ENCODE assay signal across 1 cellular context in the genomic region with DNA sequence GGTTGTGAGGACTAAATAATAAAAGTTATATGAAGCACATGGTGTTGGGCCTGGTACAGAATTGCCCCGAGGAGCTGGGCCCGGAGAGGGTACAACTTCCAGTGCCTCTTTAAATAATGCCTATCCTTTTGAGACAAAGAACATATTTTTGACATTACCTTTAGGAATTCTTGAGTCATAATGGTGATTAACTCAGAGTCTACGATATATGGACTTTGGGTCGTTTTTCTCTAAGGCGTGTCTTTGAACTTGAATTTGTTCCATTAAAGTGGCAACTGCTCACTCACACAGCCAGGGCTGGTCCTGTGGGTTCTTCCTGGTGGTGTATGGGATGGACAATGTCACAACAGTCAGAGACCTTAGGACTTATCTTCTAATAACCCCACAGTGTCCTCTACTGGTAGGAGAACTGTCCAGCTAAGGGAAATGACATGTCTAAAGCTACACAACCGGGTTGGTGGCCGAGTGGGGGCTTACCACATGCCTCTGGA.
TF ChIP-seq lines count a peak whose summit lies in the region.

No MANE protein-coding gene starts in this region.

TF ChIP-seq in HepG2, 621 proteins besides CTCF, POLR2A, EP300 and RAD21 (continued from another document and continues in another):
- TF ChIP-seq ZNF224 (CRISPR knock-in tag; IDR thresholded peaks at IDR 0.05): no peak
- no peak for TF ChIP-seq ZNF614 (CRISPR knock-in tag; IDR thresholded peaks at IDR 0.05; ENCODE audit: borderline replicate concordance)
- TF ChIP-seq ZNF256 (CRISPR knock-in tag; conservative IDR thresholded peaks at IDR 0.05): no peak
- no peak for TF ChIP-seq HMG20B (CRISPR knock-in tag; conservative IDR thresholded peaks at IDR 0.05)
- no peak for TF ChIP-seq NR2F6 (IDR thresholded peaks at IDR 0.05)
- TF ChIP-seq NR2F6 (CRISPR knock-in tag; IDR thresholded peaks at IDR 0.05): no peak
- TF ChIP-seq PAWR (CRISPR knock-in tag; IDR thresholded peaks at IDR 0.05; ENCODE audit: borderline replicate concordance): no peak
- no peak for TF ChIP-seq ZSCAN30 (CRISPR knock-in tag; IDR thresholded peaks at IDR 0.05)
- TF ChIP-seq, protein P1, sequence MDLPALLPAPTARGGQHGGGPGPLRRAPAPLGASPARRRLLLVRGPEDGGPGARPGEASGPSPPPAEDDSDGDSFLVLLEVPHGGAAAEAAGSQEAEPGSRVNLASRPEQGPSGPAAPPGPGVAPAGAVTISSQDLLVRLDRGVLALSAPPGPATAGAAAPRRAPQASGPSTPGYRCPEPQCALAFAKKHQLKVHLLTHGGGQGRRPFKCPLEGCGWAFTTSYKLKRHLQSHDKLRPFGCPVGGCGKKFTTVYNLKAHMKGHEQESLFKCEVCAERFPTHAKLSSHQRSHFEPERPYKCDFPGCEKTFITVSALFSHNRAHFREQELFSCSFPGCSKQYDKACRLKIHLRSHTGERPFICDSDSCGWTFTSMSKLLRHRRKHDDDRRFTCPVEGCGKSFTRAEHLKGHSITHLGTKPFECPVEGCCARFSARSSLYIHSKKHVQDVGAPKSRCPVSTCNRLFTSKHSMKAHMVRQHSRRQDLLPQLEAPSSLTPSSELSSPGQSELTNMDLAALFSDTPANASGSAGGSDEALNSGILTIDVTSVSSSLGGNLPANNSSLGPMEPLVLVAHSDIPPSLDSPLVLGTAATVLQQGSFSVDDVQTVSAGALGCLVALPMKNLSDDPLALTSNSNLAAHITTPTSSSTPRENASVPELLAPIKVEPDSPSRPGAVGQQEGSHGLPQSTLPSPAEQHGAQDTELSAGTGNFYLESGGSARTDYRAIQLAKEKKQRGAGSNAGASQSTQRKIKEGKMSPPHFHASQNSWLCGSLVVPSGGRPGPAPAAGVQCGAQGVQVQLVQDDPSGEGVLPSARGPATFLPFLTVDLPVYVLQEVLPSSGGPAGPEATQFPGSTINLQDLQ (CRISPR knock-in tag; IDR thresholded peaks at IDR 0.05): no peak
- TF ChIP-seq ZNF850 (CRISPR knock-in tag; conservative IDR thresholded peaks at IDR 0.05): no peak
- TF ChIP-seq CBX5 (CRISPR knock-in tag; IDR thresholded peaks at IDR 0.05; ENCODE audit: borderline replicate concordance): 0 out of 2 replicates have a peak, but pooled peaks have one; percentile 25
- no peak for TF ChIP-seq GTF2F1 (IDR thresholded peaks at IDR 0.05; ENCODE audit: low read length)
- TF ChIP-seq RCOR2 (CRISPR knock-in tag; IDR thresholded peaks at IDR 0.05): no peak
- TF ChIP-seq TGIF2 (CRISPR knock-in tag; IDR thresholded peaks at IDR 0.05): no peak
- no peak for TF ChIP-seq MAFK (conservative IDR thresholded peaks at IDR 0.05 in 1 of 2, IDR thresholded peaks at IDR 0.05 in 1 of 2; ENCODE audit: low read length in 2 of 2)
- peak; percentile 53 for TF ChIP-seq STAG1 (CRISPR knock-in tag; IDR thresholded peaks at IDR 0.05)
- peak; percentile 34; the same call in 1 of the 2 replicates for TF ChIP-seq CEBPB (IDR thresholded peaks at IDR 0.05; ENCODE audit: borderline replicate concordance, low read depth, low read length)
- no peak for TF ChIP-seq ZNF567 (CRISPR knock-in tag; IDR thresholded peaks at IDR 0.05; ENCODE audit: borderline replicate concordance)
- TF ChIP-seq NFRKB (IDR thresholded peaks at IDR 0.05): no peak
- no peak for TF ChIP-seq RFX3 (CRISPR knock-in tag; IDR thresholded peaks at IDR 0.05)
- no peak for TF ChIP-seq ZNF773 (CRISPR knock-in tag; IDR thresholded peaks at IDR 0.05; ENCODE audit: borderline replicate concordance)
- TF ChIP-seq ZNF451 (CRISPR knock-in tag; IDR thresholded peaks at IDR 0.05): no peak
- no peak for TF ChIP-seq CREB1 (IDR thresholded peaks at IDR 0.05)
- TF ChIP-seq CREB1 (CRISPR knock-in tag; IDR thresholded peaks at IDR 0.05): no peak
- TF ChIP-seq ZNF616 (CRISPR knock-in tag; IDR thresholded peaks at IDR 0.05; ENCODE audit: low read depth): no peak
- 0 out of 2 replicates have a peak, but pooled peaks have one; percentile 32 for TF ChIP-seq ZNF644 (CRISPR knock-in tag; IDR thresholded peaks at IDR 0.05; ENCODE audit: low read depth)
- TF ChIP-seq PRPF4 (IDR thresholded peaks at IDR 0.05; ENCODE audit: low read depth, low read length, poor library complexity, severe bottlenecking): no peak
- TF ChIP-seq KLF9 (CRISPR knock-in tag; IDR thresholded peaks at IDR 0.05; ENCODE audit: low read depth): no peak
- no peak for TF ChIP-seq HOXA7 (CRISPR knock-in tag; IDR thresholded peaks at IDR 0.05)
- TF ChIP-seq EEA1 (CRISPR knock-in tag; IDR thresholded peaks at IDR 0.05; ENCODE audit: borderline replicate concordance): no peak
- TF ChIP-seq, protein P2, sequence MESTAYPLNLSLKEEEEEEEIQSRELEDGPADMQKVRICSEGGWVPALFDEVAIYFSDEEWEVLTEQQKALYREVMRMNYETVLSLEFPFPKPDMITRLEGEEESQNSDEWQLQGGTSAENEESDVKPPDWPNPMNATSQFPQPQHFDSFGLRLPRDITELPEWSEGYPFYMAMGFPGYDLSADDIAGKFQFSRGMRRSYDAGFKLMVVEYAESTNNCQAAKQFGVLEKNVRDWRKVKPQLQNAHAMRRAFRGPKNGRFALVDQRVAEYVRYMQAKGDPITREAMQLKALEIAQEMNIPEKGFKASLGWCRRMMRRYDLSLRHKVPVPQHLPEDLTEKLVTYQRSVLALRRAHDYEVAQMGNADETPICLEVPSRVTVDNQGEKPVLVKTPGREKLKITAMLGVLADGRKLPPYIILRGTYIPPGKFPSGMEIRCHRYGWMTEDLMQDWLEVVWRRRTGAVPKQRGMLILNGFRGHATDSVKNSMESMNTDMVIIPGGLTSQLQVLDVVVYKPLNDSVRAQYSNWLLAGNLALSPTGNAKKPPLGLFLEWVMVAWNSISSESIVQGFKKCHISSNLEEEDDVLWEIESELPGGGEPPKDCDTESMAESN (CRISPR knock-in tag; conservative IDR thresholded peaks at IDR 0.05): no peak
- TF ChIP-seq, protein P3, sequence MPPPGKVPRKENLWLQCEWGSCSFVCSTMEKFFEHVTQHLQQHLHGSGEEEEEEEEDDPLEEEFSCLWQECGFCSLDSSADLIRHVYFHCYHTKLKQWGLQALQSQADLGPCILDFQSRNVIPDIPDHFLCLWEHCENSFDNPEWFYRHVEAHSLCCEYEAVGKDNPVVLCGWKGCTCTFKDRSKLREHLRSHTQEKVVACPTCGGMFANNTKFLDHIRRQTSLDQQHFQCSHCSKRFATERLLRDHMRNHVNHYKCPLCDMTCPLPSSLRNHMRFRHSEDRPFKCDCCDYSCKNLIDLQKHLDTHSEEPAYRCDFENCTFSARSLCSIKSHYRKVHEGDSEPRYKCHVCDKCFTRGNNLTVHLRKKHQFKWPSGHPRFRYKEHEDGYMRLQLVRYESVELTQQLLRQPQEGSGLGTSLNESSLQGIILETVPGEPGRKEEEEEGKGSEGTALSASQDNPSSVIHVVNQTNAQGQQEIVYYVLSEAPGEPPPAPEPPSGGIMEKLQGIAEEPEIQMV (CRISPR knock-in tag; IDR thresholded peaks at IDR 0.05; ENCODE audit: low read depth): no peak
- TF ChIP-seq STAT5B (CRISPR knock-in tag; IDR thresholded peaks at IDR 0.05): no peak
- no peak for TF ChIP-seq SNRNP70 (IDR thresholded peaks at IDR 0.05; ENCODE audit: low read depth, low read length)
- TF ChIP-seq ISX (CRISPR knock-in tag; conservative IDR thresholded peaks at IDR 0.05): no peak
- TF ChIP-seq HDAC2 (CRISPR knock-in tag; IDR thresholded peaks at IDR 0.05): no peak
- no peak for TF ChIP-seq ZNF263 (CRISPR knock-in tag; IDR thresholded peaks at IDR 0.05)
- TF ChIP-seq, protein P4, sequence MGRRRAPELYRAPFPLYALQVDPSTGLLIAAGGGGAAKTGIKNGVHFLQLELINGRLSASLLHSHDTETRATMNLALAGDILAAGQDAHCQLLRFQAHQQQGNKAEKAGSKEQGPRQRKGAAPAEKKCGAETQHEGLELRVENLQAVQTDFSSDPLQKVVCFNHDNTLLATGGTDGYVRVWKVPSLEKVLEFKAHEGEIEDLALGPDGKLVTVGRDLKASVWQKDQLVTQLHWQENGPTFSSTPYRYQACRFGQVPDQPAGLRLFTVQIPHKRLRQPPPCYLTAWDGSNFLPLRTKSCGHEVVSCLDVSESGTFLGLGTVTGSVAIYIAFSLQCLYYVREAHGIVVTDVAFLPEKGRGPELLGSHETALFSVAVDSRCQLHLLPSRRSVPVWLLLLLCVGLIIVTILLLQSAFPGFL (CRISPR knock-in tag; IDR thresholded peaks at IDR 0.05): no peak
- TF ChIP-seq, protein P5, sequence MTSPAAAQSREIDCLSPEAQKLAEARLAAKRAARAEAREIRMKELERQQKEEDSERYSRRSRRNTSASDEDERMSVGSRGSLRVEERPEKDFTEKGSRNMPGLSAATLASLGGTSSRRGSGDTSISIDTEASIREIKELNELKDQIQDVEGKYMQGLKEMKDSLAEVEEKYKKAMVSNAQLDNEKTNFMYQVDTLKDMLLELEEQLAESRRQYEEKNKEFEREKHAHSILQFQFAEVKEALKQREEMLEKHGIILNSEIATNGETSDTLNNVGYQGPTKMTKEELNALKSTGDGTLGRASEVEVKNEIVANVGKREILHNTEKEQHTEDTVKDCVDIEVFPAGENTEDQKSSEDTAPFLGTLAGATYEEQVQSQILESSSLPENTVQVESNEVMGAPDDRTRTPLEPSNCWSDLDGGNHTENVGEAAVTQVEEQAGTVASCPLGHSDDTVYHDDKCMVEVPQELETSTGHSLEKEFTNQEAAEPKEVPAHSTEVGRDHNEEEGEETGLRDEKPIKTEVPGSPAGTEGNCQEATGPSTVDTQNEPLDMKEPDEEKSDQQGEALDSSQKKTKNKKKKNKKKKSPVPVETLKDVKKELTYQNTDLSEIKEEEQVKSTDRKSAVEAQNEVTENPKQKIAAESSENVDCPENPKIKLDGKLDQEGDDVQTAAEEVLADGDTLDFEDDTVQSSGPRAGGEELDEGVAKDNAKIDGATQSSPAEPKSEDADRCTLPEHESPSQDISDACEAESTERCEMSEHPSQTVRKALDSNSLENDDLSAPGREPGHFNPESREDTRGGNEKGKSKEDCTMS (CRISPR knock-in tag; conservative IDR thresholded peaks at IDR 0.05): no peak
- TF ChIP-seq KDM5B (CRISPR knock-in tag; IDR thresholded peaks at IDR 0.05; ENCODE audit: borderline replicate concordance): no peak
- no peak for TF ChIP-seq MTF1 (CRISPR knock-in tag; IDR thresholded peaks at IDR 0.05)
- TF ChIP-seq, protein P6, sequence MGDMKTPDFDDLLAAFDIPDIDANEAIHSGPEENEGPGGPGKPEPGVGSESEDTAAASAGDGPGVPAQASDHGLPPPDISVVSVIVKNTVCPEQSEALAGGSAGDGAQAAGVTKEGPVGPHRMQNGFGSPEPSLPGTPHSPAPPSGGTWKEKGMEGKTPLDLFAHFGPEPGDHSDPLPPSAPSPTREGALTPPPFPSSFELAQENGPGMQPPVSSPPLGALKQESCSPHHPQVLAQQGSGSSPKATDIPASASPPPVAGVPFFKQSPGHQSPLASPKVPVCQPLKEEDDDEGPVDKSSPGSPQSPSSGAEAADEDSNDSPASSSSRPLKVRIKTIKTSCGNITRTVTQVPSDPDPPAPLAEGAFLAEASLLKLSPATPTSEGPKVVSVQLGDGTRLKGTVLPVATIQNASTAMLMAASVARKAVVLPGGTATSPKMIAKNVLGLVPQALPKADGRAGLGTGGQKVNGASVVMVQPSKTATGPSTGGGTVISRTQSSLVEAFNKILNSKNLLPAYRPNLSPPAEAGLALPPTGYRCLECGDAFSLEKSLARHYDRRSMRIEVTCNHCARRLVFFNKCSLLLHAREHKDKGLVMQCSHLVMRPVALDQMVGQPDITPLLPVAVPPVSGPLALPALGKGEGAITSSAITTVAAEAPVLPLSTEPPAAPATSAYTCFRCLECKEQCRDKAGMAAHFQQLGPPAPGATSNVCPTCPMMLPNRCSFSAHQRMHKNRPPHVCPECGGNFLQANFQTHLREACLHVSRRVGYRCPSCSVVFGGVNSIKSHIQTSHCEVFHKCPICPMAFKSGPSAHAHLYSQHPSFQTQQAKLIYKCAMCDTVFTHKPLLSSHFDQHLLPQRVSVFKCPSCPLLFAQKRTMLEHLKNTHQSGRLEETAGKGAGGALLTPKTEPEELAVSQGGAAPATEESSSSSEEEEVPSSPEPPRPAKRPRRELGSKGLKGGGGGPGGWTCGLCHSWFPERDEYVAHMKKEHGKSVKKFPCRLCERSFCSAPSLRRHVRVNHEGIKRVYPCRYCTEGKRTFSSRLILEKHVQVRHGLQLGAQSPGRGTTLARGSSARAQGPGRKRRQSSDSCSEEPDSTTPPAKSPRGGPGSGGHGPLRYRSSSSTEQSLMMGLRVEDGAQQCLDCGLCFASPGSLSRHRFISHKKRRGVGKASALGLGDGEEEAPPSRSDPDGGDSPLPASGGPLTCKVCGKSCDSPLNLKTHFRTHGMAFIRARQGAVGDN (CRISPR knock-in tag; IDR thresholded peaks at IDR 0.05): no peak
- TF ChIP-seq MIXL1 (CRISPR knock-in tag; IDR thresholded peaks at IDR 0.05): 0 out of 2 replicates have a peak, but pooled peaks have one; percentile 37
- TF ChIP-seq ZNF292 (CRISPR knock-in tag; IDR thresholded peaks at IDR 0.05; ENCODE audit: borderline replicate concordance, low read depth): no peak
- no peak for TF ChIP-seq ZNF138 (CRISPR knock-in tag; IDR thresholded peaks at IDR 0.05; ENCODE audit: low read depth)
- TF ChIP-seq, protein P7, sequence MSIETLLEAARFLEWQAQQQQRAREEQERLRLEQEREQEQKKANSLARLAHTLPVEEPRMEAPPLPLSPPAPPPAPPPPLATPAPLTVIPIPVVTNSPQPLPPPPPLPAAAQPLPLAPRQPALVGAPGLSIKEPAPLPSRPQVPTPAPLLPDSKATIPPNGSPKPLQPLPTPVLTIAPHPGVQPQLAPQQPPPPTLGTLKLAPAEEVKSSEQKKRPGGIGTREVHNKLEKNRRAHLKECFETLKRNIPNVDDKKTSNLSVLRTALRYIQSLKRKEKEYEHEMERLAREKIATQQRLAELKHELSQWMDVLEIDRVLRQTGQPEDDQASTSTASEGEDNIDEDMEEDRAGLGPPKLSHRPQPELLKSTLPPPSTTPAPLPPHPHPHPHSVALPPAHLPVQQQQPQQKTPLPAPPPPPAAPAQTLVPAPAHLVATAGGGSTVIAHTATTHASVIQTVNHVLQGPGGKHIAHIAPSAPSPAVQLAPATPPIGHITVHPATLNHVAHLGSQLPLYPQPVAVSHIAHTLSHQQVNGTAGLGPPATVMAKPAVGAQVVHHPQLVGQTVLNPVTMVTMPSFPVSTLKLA (IDR thresholded peaks at IDR 0.05): no peak
- TF ChIP-seq TEAD3 (CRISPR knock-in tag; optimal IDR thresholded peaks at IDR 0.05; ENCODE audit: borderline replicate concordance): peak; percentile 35
- TF ChIP-seq ZNF775 (CRISPR knock-in tag; IDR thresholded peaks at IDR 0.05; ENCODE audit: borderline replicate concordance): no peak
- no peak for TF ChIP-seq PRMT3 (CRISPR knock-in tag; IDR thresholded peaks at IDR 0.05; ENCODE audit: borderline replicate concordance, low read depth)
- TF ChIP-seq ZFP90 (CRISPR knock-in tag; IDR thresholded peaks at IDR 0.05; ENCODE audit: borderline replicate concordance): no peak
